In genomic region chr17:60590075-60590474, GRCh38 we compare ENCODE assay signal across 1 cellular context.
TF ChIP-seq lines count a peak whose summit lies in the region.

No MANE protein-coding gene starts in this region.

TF ChIP-seq in GM23338, 12 proteins besides CTCF, POLR2A, EP300 and RAD21 (continued from another document):
- TF ChIP-seq, protein P1, sequence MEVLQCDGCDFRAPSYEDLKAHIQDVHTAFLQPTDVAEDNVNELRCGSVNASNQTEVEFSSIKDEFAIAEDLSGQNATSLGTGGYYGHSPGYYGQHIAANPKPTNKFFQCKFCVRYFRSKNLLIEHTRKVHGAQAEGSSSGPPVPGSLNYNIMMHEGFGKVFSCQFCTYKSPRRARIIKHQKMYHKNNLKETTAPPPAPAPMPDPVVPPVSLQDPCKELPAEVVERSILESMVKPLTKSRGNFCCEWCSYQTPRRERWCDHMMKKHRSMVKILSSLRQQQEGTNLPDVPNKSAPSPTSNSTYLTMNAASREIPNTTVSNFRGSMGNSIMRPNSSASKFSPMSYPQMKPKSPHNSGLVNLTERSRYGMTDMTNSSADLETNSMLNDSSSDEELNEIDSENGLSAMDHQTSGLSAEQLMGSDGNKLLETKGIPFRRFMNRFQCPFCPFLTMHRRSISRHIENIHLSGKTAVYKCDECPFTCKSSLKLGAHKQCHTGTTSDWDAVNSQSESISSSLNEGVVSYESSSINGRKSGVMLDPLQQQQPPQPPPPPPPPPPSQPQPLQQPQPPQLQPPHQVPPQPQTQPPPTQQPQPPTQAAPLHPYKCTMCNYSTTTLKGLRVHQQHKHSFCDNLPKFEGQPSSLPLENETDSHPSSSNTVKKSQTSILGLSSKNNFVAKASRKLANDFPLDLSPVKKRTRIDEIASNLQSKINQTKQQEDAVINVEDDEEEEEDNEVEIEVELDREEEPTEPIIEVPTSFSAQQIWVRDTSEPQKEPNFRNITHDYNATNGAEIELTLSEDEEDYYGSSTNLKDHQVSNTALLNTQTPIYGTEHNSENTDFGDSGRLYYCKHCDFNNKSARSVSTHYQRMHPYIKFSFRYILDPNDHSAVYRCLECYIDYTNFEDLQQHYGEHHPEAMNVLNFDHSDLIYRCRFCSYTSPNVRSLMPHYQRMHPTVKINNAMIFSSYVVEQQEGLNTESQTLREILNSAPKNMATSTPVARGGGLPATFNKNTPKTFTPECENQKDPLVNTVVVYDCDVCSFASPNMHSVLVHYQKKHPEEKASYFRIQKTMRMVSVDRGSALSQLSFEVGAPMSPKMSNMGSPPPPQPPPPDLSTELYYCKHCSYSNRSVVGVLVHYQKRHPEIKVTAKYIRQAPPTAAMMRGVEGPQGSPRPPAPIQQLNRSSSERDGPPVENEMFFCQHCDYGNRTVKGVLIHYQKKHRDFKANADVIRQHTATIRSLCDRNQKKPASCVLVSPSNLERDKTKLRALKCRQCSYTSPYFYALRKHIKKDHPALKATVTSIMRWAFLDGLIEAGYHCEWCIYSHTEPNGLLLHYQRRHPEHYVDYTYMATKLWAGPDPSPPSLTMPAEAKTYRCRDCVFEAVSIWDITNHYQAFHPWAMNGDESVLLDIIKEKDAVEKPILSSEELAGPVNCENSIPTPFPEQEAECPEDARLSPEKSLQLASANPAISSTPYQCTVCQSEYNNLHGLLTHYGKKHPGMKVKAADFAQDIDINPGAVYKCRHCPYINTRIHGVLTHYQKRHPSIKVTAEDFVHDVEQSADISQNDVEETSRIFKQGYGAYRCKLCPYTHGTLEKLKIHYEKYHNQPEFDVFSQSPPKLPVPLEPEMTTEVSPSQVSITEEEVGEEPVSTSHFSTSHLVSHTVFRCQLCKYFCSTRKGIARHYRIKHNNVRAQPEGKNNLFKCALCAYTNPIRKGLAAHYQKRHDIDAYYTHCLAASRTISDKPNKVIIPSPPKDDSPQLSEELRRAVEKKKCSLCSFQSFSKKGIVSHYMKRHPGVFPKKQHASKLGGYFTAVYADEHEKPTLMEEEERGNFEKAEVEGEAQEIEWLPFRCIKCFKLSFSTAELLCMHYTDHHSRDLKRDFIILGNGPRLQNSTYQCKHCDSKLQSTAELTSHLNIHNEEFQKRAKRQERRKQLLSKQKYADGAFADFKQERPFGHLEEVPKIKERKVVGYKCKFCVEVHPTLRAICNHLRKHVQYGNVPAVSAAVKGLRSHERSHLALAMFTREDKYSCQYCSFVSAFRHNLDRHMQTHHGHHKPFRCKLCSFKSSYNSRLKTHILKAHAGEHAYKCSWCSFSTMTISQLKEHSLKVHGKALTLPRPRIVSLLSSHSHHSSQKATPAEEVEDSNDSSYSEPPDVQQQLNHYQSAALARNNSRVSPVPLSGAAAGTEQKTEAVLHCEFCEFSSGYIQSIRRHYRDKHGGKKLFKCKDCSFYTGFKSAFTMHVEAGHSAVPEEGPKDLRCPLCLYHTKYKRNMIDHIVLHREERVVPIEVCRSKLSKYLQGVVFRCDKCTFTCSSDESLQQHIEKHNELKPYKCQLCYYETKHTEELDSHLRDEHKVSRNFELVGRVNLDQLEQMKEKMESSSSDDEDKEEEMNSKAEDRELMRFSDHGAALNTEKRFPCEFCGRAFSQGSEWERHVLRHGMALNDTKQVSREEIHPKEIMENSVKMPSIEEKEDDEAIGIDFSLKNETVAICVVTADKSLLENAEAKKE (CRISPR knock-in tag; IDR thresholded peaks at IDR 0.05): no peak
- TF ChIP-seq JUNB (IDR thresholded peaks at IDR 0.05; ENCODE audit: unreplicated experiment) (no peak), ZNF331 (CRISPR knock-in tag; IDR thresholded peaks at IDR 0.05; ENCODE audit: low read depth) (no peak)
TF ChIP-seq in GM23338: peak in this region for 0.
